1 cellular context compared by ENCODE assay signal in genomic region chr20:61487346-61488022, GRCh38.
TF ChIP-seq lines count a peak whose summit lies in the region.

No MANE protein-coding gene starts in this region.

TF ChIP-seq in H1, 55 proteins besides CTCF, POLR2A, EP300 and RAD21:
- no peak for TF ChIP-seq CTBP2 (IDR thresholded peaks at IDR 0.05; ENCODE audit: borderline replicate concordance, insufficient read depth, insufficient read length, low read length)
- TF ChIP-seq BCL11A (IDR thresholded peaks at IDR 0.05; ENCODE audit: low read depth in 2 of 2, low read length in 2 of 2): no peak
- TF ChIP-seq SP4 (IDR thresholded peaks at IDR 0.05; ENCODE audit: low read length): no peak
- TF ChIP-seq CREB1 (IDR thresholded peaks at IDR 0.05): no peak
